Comparison of ENCODE assay signal across 8 cellular contexts in the genomic region with DNA sequence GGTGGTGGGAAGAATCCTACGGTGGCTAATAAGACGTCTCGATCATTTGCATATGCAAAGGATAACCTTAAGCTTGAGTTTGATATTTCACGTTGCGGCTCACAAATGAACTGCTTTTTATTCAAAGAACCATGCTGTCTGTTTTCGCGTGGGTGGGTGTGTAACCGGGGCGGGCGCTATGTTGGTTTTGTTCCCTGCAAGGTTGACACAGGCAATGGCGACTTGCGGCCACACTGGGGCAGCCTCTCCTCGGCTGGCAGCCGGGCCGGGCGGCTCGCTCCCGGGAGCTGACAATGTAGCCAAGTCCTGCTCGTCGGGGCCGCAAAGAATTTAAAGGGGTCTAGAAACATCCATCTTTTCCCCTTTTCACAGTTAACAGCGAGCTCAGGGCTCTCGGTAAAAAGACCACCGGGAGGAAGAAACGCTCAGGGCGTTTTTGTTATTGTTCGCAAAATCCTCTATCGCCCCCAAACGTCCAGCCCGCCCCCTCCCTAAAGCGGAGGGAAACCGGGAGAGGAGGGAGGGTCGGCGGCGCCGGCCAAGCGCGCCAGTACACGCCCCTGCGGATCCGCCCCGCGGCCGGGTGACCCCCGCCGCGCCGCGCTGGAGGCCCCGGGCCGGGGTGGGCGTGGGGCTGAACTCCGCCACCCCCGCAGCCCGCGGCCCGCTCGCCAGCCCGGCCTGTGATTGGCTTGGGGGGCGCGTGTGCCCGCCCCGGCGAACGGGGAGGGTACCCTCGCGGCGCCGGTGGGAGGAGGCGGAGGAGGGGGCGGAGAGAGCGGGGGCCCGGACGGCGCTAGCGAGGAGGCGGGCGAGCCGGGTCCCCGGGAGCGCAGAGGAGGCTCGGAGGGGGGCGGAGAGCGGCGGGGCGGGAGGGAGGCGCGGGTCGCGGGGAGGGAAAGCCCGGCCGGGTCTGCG. TPM values are rescaled to one million over a fixed set of nuclear protein-coding genes. Genes with fewer than 3 reads are reported as not detected.
A peak's percentile ranks its signal among the peaks of the same experiment; 100 is the strongest.
DNase-seq lines count a peak whose midpoint lies in the region; ATAC-seq, FAIRE-seq and TF ChIP-seq lines count a peak whose summit lies in the region.

A gene (plus strand): TSS at position 775 of the 918 bp plus-strand sequence. CDS start 435 bp downstream, outside the sequence.

- no peaks in the 10 kb centered on the region for H4K20me1 ChIP-seq in mammary epithelial cell (ENCODE audit: insufficient read depth, low read length)

- TF ChIP-seq RAD21 in A549 (conservative IDR thresholded peaks at IDR 0.05 in 1 of 2, IDR thresholded peaks at IDR 0.05 in 1 of 2), result peak; percentile 76 to 88

- TF ChIP-seq POLR2A in A549 (IDR thresholded peaks at IDR 0.05; ENCODE audit: low read length), result no peak
- peak; percentile 30 for TF ChIP-seq POLR2A in GM18526 (IDR thresholded peaks at IDR 0.05; ENCODE audit: extremely low read depth, insufficient read length)

- in situ Hi-C loops in mammary epithelial cell (cut with MboI; ENCODE audit: low sequenced_read_pairs in 2 of 2), result loop anchor here in 1 of 2 donors (25.0 kb wide), 1 partner anchor 156 kb away; no protein-coding TSS in a partner anchor

- no peak for TF ChIP-seq EP300 in A549 (IDR thresholded peaks at IDR 0.05)

- FAIRE-seq in A549 (lab: Jason Lieb, UNC) (no peak), small intestine (lab: Jason Lieb, UNC) (no peak)

- WGBS in A549 (ENCODE audit: missing lambda C conversion rate), result under 1% methylated on average over 22 of the region's 93 CpGs
- WGBS in mammary epithelial cell (ENCODE audit: low coverage, missing lambda C conversion rate), result 1% methylated on average over 21 of the region's 93 CpGs
- 0% methylated on average over 33 to 91 of the region's 93 CpGs for WGBS in small intestine, 3 donors

- no TSS peak for BruUV-seq in mammary epithelial cell (replicated peaks; lab: Mats Ljungman, UMichigan)

- H3K9ac ChIP-seq in mammary epithelial cell (ENCODE audit: insufficient read depth, low read length), result peak within 1 kb of the TSS; percentile 80

- H3K9me3 ChIP-seq in A549 (no peaks in the 10 kb centered on the region), WERI-Rb-1 (ENCODE audit: severe bottlenecking) (no peaks in the 10 kb centered on the region), mammary epithelial cell (replicated peaks; ENCODE audit: insufficient read depth, low read length) (no peaks in the 10 kb centered on the region), small intestine (ENCODE audit: control insufficient read depth, low read depth) (no peaks in the 10 kb centered on the region)

- dilution Hi-C loops in mammary epithelial cell (cut with HindIII; ENCODE audit: low sequenced_read_pairs), result no loop called here

- H3K4me1 ChIP-seq in A549 (peaks cover 17% of the 10 kb centered on the region), mammary epithelial cell (ENCODE audit: insufficient read depth, low read length) (peaks cover 17% of the 10 kb centered on the region), small intestine (ENCODE audit: control insufficient read depth in 2 of 2, insufficient read depth in 1 of 2, low read depth in 1 of 2, low read length in 1 of 2) (no peaks in the 10 kb centered on the region)

- TF ChIP-seq CTCF in A549 (IDR thresholded peaks at IDR 0.05), result peak; percentile 72
- TF ChIP-seq CTCF in WERI-Rb-1 (IDR thresholded peaks at IDR 0.05; ENCODE audit: low read depth, low read length), result peak; percentile 92
- TF ChIP-seq CTCF in mammary epithelial cell (conservative IDR thresholded peaks at IDR 0.05 in 1 of 2, IDR thresholded peaks at IDR 0.05 in 1 of 2; ENCODE audit: extremely low read depth in 1 of 2, insufficient read depth in 1 of 2, low read depth in 1 of 2, low read length in 2 of 2), result peak; percentile 57 to 93

- DNase-seq in A549 (ENCODE audit: low read depth in 1 of 2, low spot score in 1 of 2) (peak; percentile 55 to 85), NCI-H2107 treated with DMSO at 0.1 percent for 48 hours (lab: John Stamatoyannopoulos, UW; ENCODE audit: unreplicated experiment) (peak; percentile 83), WERI-Rb-1 (peak; percentile 93), mammary epithelial cell (peak; percentile 82), iPS-NIHi7 (ENCODE audit: extremely low spot score) (peak; percentile 87), small intestine (peak; percentile 87)

- H3K4me3 ChIP-seq in A549, result peak within 1 kb of the TSS; percentile 86
- H3K4me3 ChIP-seq in WERI-Rb-1 (ENCODE audit: low read depth, low read length), result peak within 1 kb of the TSS; percentile 85
- H3K4me3 ChIP-seq in mammary epithelial cell (replicated peaks in 1 of 3; ENCODE audit: insufficient read depth in 1 of 3, low read depth in 2 of 3, low read length in 3 of 3), result peak within 1 kb of the TSS; percentile 80 to 90 (median 85)
- H3K4me3 ChIP-seq in small intestine (ENCODE audit: low read depth in 1 of 2, low read length in 2 of 2), result peak within 1 kb of the TSS; percentile 67 to 69

- H3K27me3 ChIP-seq in WERI-Rb-1 (ENCODE audit: insufficient read depth, low read depth, severe bottlenecking), result no peaks in the 10 kb centered on the region
- H3K27me3 ChIP-seq in mammary epithelial cell (ENCODE audit: insufficient read depth, low read length), result no peaks in the 10 kb centered on the region
- H3K27me3 ChIP-seq in small intestine (ENCODE audit: control insufficient read depth in 2 of 2, insufficient read depth in 2 of 2, low read length in 2 of 2), result no peaks in the 10 kb centered on the region

- CTCF ChIA-PET in A549 (lab: Yijun Ruan, JAX) (interaction anchor here (0.5 to 2.9 kb wide), 64 partner anchors 9 to 720 kb away, joined by 3 to 24 read pairs (median 4); no protein-coding TSS in a partner anchor), mammary epithelial cell (lab: Charles Lee; ENCODE audit: low non-redundant PET) (interaction anchor here (0.6 to 1.3 kb wide), 5 partner anchors 44 to 723 kb away, joined by 3 to 14 read pairs (median 4); no protein-coding TSS in a partner anchor)

- POLR2A ChIA-PET in A549 (lab: Yijun Ruan, JAX), result interaction anchor here (0.6 to 1.2 kb wide), 3 partner anchors 78 to 397 kb away, joined by 4 to 5 read pairs (median 5); no protein-coding TSS in a partner anchor

- H3K4me2 ChIP-seq in A549 (peak within 1 kb of the TSS; percentile 92), mammary epithelial cell (ENCODE audit: insufficient read depth, low read depth, low read length) (peak within 1 kb of the TSS; percentile 92)

- H3K79me2 ChIP-seq in mammary epithelial cell (ENCODE audit: insufficient read depth, low read length), result peaks cover 44% of the 10 kb centered on the region

- H3K27ac ChIP-seq in A549 (peak within 1 kb of the TSS; percentile 91 to 94), WERI-Rb-1 (peak within 1 kb of the TSS; percentile 85), mammary epithelial cell (ENCODE audit: insufficient read depth, low read depth, low read length) (peak within 1 kb of the TSS; percentile 71), small intestine (ENCODE audit: low read depth in 1 of 2, low read length in 1 of 2) (peak within 1 kb of the TSS; percentile 82 to 91)

- 0 out of 2 replicates have a peak, but pooled peaks cover 3% of the 10 kb centered on the region for H3K36me3 ChIP-seq in WERI-Rb-1
- no peaks in the 10 kb centered on the region for H3K36me3 ChIP-seq in mammary epithelial cell (ENCODE audit: insufficient read depth, low read length)
- no peaks in the 10 kb centered on the region for H3K36me3 ChIP-seq in small intestine (ENCODE audit: control insufficient read depth in 2 of 2, insufficient read depth in 2 of 2, low read length in 2 of 2)

- intact Hi-C loops in mammary epithelial cell (cut with micrococcal nuclease), result loop anchor here (1.0 to 5.0 kb wide), 11 partner anchors 79 to 719 kb away; no protein-coding TSS in a partner anchor

- ATAC-seq in A549 (peak; percentile 76 to 85), HG03066 (IDR thresholded peaks at IDR 0.05; ENCODE audit: low read depth, unreplicated experiment) (peak; percentile 77)

- peak within 1 kb of the TSS; percentile 98 for H2AFZ ChIP-seq in mammary epithelial cell (ENCODE audit: low read depth, low read length)

TF ChIP-seq in A549, 52 proteins besides CTCF, POLR2A, EP300 and RAD21:
- TF ChIP-seq CBX8 (IDR thresholded peaks at IDR 0.05) (no peak), CHD2 (IDR thresholded peaks at IDR 0.05; ENCODE audit: low read length, partially characterized antibody) (no peak), ZC3H11A (IDR thresholded peaks at IDR 0.05) (no peak), SMC3 (IDR thresholded peaks at IDR 0.05) (peak; percentile 89), JUN (IDR thresholded peaks at IDR 0.05) (peak in 1 of 2 experiments; percentile 46; a peak in 1 of 5 replicates), PHF8 (IDR thresholded peaks at IDR 0.05; ENCODE audit: borderline replicate concordance, low read depth) (peak; percentile 31; the same call in 1 of the 2 replicates)

RNA-seq across cellular contexts. Expression of the gene that starts here (rescaled TPM):
- polyA plus RNA-seq in A549 (2011; rRNA removed) (36.5 TPM in 2 replicates), A549 (2017; fragmentation: RNase III; extraction: RNeasy Plus Mini Kit Qiagen cat#74134 plus additional on column Dnase treatment) (18.0 to 22.6 TPM (median 21.7 TPM) in 3 replicates), mammary epithelial cell (48.4 TPM), small intestine (10 to 100 TPM; 36.5 to 97.5 (median 94.8) TPM)
- 24.0 and 26.7 TPM in 2 replicates for polyA plus RNA-seq in A549 (2012; cell fraction: cytosol; rRNA removed)
- 36.6 and 42.2 TPM in 2 replicates for polyA plus RNA-seq in A549 (2012; cell fraction: nucleus; rRNA removed)
- 42.8 and 47.3 TPM in 2 replicates for polyA minus RNA-seq in A549 (2011; rRNA and poly(A)+ RNA removed)
- total RNA-seq in mammary epithelial cell, result 100 to 1,000 TPM; 145 to 148 TPM
- polyA minus RNA-seq in mammary epithelial cell, result 144 TPM

Comparison
In these comparisons a context has a peak if more than half of its experiments do, and no peak if none do; other contexts are left out.
1. Peak in every context shown above with its lines: DNase-seq, ATAC-seq, H3K4me3 ChIP-seq and H3K27ac ChIP-seq.